15 cellular contexts compared by ENCODE assay signal in the genomic region with DNA sequence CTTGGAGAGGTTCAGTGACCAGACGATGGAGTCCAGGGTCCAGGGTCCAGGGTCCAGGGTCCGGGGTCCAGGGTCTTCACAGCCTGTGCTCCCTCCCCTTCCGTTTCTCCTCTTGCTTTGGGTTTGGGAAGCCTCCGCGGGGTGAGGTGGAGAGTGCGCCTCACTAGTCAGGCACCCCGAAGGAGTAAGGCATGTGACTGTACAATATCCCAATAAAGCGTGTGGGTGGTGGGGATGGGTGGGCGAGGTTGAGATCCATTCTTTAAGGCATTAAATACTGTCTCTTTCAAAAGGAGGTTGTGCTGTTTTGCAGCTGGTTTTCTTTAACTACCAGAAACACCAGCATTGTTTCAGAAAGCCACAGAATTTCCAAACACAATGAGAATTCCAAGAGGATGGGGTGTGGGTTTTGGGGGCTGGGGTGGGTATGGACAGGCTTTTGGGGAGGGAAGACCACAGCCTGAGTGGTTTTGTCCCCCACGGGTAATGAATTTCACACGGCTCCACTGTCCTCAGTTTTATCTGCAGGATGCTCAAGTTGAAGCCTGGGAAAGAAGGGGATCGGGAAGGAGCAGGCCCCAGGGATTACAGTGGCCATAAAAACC.
DNase-seq lines count a peak whose midpoint lies in the region; TF ChIP-seq lines count a peak whose summit lies in the region.
"Had no signal": no experiment of that assay in that cellular context is flagged by ENCODE, and none has a peak within 500 bp of the region (broad histone marks: within the 10 kb centered on the region; RNA-seq: fewer than 3 reads in every experiment).

No MANE protein-coding gene starts in this region.

- no peak overlapping the region for H3K9ac ChIP-seq in trophoblast cell (ENCODE audit: low read length)
- no peak overlapping the region for H3K9ac ChIP-seq in H9 (ENCODE audit: extremely low read depth, insufficient read length, low read length)

- H4K20me1 ChIP-seq in H9 (ENCODE audit: control insufficient read depth, insufficient read depth, insufficient read length), result no peaks in the 10 kb centered on the region

- H4K12ac ChIP-seq in trophoblast cell (ENCODE audit: low read depth, low read length), result peak overlapping the region; percentile 27

- H4K91ac ChIP-seq in trophoblast cell (ENCODE audit: low read depth, low read length) (no peak overlapping the region), H9 (ENCODE audit: insufficient read length, low read depth, low read length) (no peak overlapping the region)

- no peak overlapping the region for H3T11ph ChIP-seq in H9 (ENCODE audit: low read length)

- H3K4me1 ChIP-seq in trophoblast cell (ENCODE audit: control insufficient read depth in 1 of 2, insufficient read depth in 2 of 2, low read length in 2 of 2), result peaks cover 4 to 10% of the 10 kb centered on the region in 2 experiments
- H3K4me1 ChIP-seq in H9 (ENCODE audit: insufficient read depth, low read length), result peaks cover 5% of the 10 kb centered on the region
- H3K4me1 ChIP-seq in ascending aorta, result no peaks in the 10 kb centered on the region

- H2BK5ac ChIP-seq in trophoblast cell (ENCODE audit: low read depth, low read length, poor library complexity) (no peak overlapping the region), H9 (ENCODE audit: insufficient read length, low read length) (no peak overlapping the region)

- H3K27me3 Mint-ChIP-seq in nephron (ENCODE audit: low read depth), result peaks cover 9% of the 10 kb centered on the region
- no peaks in the 10 kb centered on the region; the same call in 1 of the 2 replicates for H3K27me3 Mint-ChIP-seq in H9 (ENCODE audit: low read depth)

- H3K36me3 ChIP-seq in trophoblast cell (ENCODE audit: control insufficient read depth in 1 of 2, insufficient read depth in 2 of 2, low read length in 2 of 2), result peaks cover 3 to 6% of the 10 kb centered on the region in 2 experiments
- no peaks in the 10 kb centered on the region for H3K36me3 ChIP-seq in ascending aorta

- H2AK5ac ChIP-seq in trophoblast cell (ENCODE audit: low read length) (no peak overlapping the region), H9 (ENCODE audit: insufficient read length, low read length) (no peak overlapping the region)

- H3K4me2 ChIP-seq in trophoblast cell (ENCODE audit: low read length) (no peak overlapping the region), H9 (ENCODE audit: insufficient read depth, insufficient read length, low read length) (no peak overlapping the region)

- peak overlapping the region; percentile 25 to 36 (median 28) for H3K27ac Mint-ChIP-seq in nephron
- H3K27ac Mint-ChIP-seq in H9, result no peak overlapping the region
- H3K27ac Mint-ChIP-seq: CD8-positive, alpha-beta T cell had no signal

- H3K9me3 Mint-ChIP-seq in nephron (no peaks in the 10 kb centered on the region), H9 (no peaks in the 10 kb centered on the region)
- H3K9me3 Mint-ChIP-seq: CD8-positive, alpha-beta T cell had no signal

- H3K79me1 ChIP-seq in trophoblast cell (ENCODE audit: low read length), result no peaks in the 10 kb centered on the region
- H3K79me1 ChIP-seq in H9 (ENCODE audit: insufficient read depth, low read depth, low read length, poor library complexity, severe bottlenecking), result no peaks in the 10 kb centered on the region

- no peak overlapping the region for H4K8ac ChIP-seq in trophoblast cell (ENCODE audit: low read depth, low read length)
- no peak overlapping the region for H4K8ac ChIP-seq in H9 (replicated peaks; ENCODE audit: insufficient read length, low read depth, low read length)

- no peak overlapping the region for H3K14ac ChIP-seq in trophoblast cell (ENCODE audit: low read length)
- no peak overlapping the region for H3K14ac ChIP-seq in H9 (ENCODE audit: insufficient read depth, low read length)

- H2BK12ac ChIP-seq in trophoblast cell (ENCODE audit: low read length) (no peak overlapping the region), H9 (ENCODE audit: insufficient read length, low read depth, low read length) (no peak overlapping the region)

- H3K36me3 Mint-ChIP-seq in nephron (ENCODE audit: low read depth) (no peaks in the 10 kb centered on the region), H9 (ENCODE audit: insufficient read depth in 1 of 3, low read depth in 3 of 3) (no peaks in the 10 kb centered on the region)
- H3K36me3 Mint-ChIP-seq: CD14-positive monocyte; CD8-positive, alpha-beta T cell had no signal

- no CpG with 5 or more reads among the region's 12 CpGs for WGBS in trophoblast cell (ENCODE audit: extremely low coverage, insufficient coverage, insufficient read length)
- WGBS in H9 (ENCODE audit: extremely low coverage, insufficient read length, low lambda C conversion rate), result no CpG with 5 or more reads among the region's 12 CpGs

- intact Hi-C loops in ascending aorta (cut with DNase I), result no loop called here

- no peaks in the 10 kb centered on the region for H3K9me3 ChIP-seq in trophoblast cell (ENCODE audit: insufficient read depth, low read depth, low read length)
- no peaks in the 10 kb centered on the region for H3K9me3 ChIP-seq in H9 (ENCODE audit: control insufficient read depth, low read depth, low read length)
- no peaks in the 10 kb centered on the region for H3K9me3 ChIP-seq in ascending aorta

- H3K4ac ChIP-seq in trophoblast cell (ENCODE audit: low read depth, low read length), result no peak overlapping the region
- no peak overlapping the region for H3K4ac ChIP-seq in H9 (ENCODE audit: low read depth, low read length)

- H3K18ac ChIP-seq in trophoblast cell (ENCODE audit: low read length) (no peak overlapping the region), H9 (ENCODE audit: insufficient read length, low read depth, low read length) (no peak overlapping the region)

- H2BK15ac ChIP-seq in H9 (ENCODE audit: low read depth, low read length), result no peak overlapping the region

- H2BK20ac ChIP-seq in H9 (ENCODE audit: low read depth, low read length, poor library complexity, severe bottlenecking), result no peak overlapping the region

- DNase-seq in AG08395 (ENCODE audit: low spot score) (peak; percentile 21), GM03348 (ENCODE audit: low spot score) (peak; percentile 30), trophoblast cell (no peak), activated T-cell treated with anti-CD3 and anti-CD28 coated beads for 4 hours (no peak), H9 (no peak), ascending aorta (ENCODE audit: low spot score in 2 of 2) (no peak)
- DNase-seq: ACHN; CD8-positive, alpha-beta T cell; COR-L47; DMS153; DND-41; GDM1 had no signal

- peaks cover 3% of the 10 kb centered on the region for H3K23me2 ChIP-seq in H9 (ENCODE audit: insufficient read length, low read depth, low read length, poor library complexity, severe bottlenecking)

- H3K27me3 ChIP-seq in trophoblast cell (ENCODE audit: insufficient read depth, low read length) (no peaks in the 10 kb centered on the region), H9 (ENCODE audit: insufficient read depth, low read length) (no peaks in the 10 kb centered on the region), ascending aorta (no peaks in the 10 kb centered on the region)

- no peak overlapping the region for H3K27ac ChIP-seq in trophoblast cell (ENCODE audit: low read depth, low read length)
- H3K27ac ChIP-seq in H9 (ENCODE audit: insufficient read length, low read depth, low read length), result no peak overlapping the region
- no peak overlapping the region for H3K27ac ChIP-seq in ascending aorta
- H3K27ac ChIP-seq: HL-60 had no signal

- no peak for TF ChIP-seq CTCF in nephron (IDR thresholded peaks at IDR 0.05; ENCODE audit: unreplicated experiment in 3 of 3)
- TF ChIP-seq CTCF in H9 (conservative IDR thresholded peaks at IDR 0.05), result no peak
- TF ChIP-seq CTCF in ascending aorta (IDR thresholded peaks at IDR 0.05), result no peak

- H3K23ac ChIP-seq in trophoblast cell (ENCODE audit: low read length), result no peak overlapping the region
- no peak overlapping the region for H3K23ac ChIP-seq in H9 (ENCODE audit: insufficient read length, low read depth, low read length)

- no peak overlapping the region for H2AFZ ChIP-seq in trophoblast cell (ENCODE audit: insufficient read depth, low read length, poor library complexity)
- no peak overlapping the region for H2AFZ ChIP-seq in H9 (ENCODE audit: low read length)

- H3K79me2 ChIP-seq in trophoblast cell (ENCODE audit: control insufficient read depth, insufficient read depth, low read length, poor library complexity) (no peaks in the 10 kb centered on the region), H9 (ENCODE audit: insufficient read depth, low read length) (no peaks in the 10 kb centered on the region)

- H3K4me3 Mint-ChIP-seq in nephron (no peak overlapping the region), H9 (no peak overlapping the region)
- H3K4me3 Mint-ChIP-seq: CD8-positive, alpha-beta T cell had no signal

- H2BK120ac ChIP-seq in trophoblast cell (ENCODE audit: insufficient read depth, low read length, poor library complexity) (no peak overlapping the region), H9 (ENCODE audit: low read depth, low read length, poor library complexity, severe bottlenecking) (no peak overlapping the region)

- H3K4me3 ChIP-seq in trophoblast cell (ENCODE audit: low read depth, low read length), result no peak overlapping the region
- no peak overlapping the region for H3K4me3 ChIP-seq in ascending aorta

- H3K56ac ChIP-seq in H9 (ENCODE audit: insufficient read length, low read depth, low read length), result no peak overlapping the region

- peaks cover 32% of the 10 kb centered on the region for H3K4me1 Mint-ChIP-seq in nephron
- peaks cover 29 to 35% of the 10 kb centered on the region in 2 experiments for H3K4me1 Mint-ChIP-seq in H9
- H3K4me1 Mint-ChIP-seq: CD14-positive monocyte had no signal

- no peak overlapping the region for H4K5ac ChIP-seq in H9 (ENCODE audit: insufficient read length, low read depth, low read length)

Comparison
In these comparisons a context has a peak if more than half of its experiments do, and no peak if none do; other contexts are left out.
1. DNase-seq: peak in AG08395 (single experiment) and GM03348 (single experiment); none in trophoblast cell (0 of 2), activated T-cell treated with anti-CD3 and anti-CD28 coated beads for 4 hours (single experiment), H9 (single experiment) and ascending aorta (0 of 2).
2. H3K27ac Mint-ChIP-seq: peak in nephron (3 of 3); none in H9 (0 of 3).